9 cellular contexts compared by ENCODE assay signal in genomic region chr1:27435566-27436203, GRCh38. TPM values are rescaled to one million over a fixed set of nuclear protein-coding genes. Genes with fewer than 3 reads are reported as not detected.
DNase-seq lines count a peak whose midpoint lies in the region; ATAC-seq and TF ChIP-seq lines count a peak whose summit lies in the region.
"Had no signal": no experiment of that assay in that cellular context is flagged by ENCODE, and none has a peak within 500 bp of the region (broad histone marks: within the 10 kb centered on the region; RNA-seq: fewer than 3 reads in every experiment).

No MANE protein-coding gene starts in this region.

- BruUV-seq in OCI-LY7 (replicated peaks; lab: Mats Ljungman, UMichigan): no TSS peak

- H4K20me1 ChIP-seq in OCI-LY7 (ENCODE audit: insufficient read depth, low read length): 0 out of 2 replicates have a peak, but pooled peaks cover 7% of the 10 kb centered on the region

- TF ChIP-seq CTCF in OCI-LY7 (conservative IDR thresholded peaks at IDR 0.05; ENCODE audit: low read length) (no peak), endodermal cell (conservative IDR thresholded peaks at IDR 0.05) (no peak), progenitor cell of endocrine pancreas (IDR thresholded peaks at IDR 0.05; ENCODE audit: unreplicated experiment) (no peak)

- H3K9me3 Mint-ChIP-seq in endodermal cell (no peaks in the 10 kb centered on the region), progenitor cell of endocrine pancreas (ENCODE audit: low read depth) (no peaks in the 10 kb centered on the region)

- H3K27ac ChIP-seq in OCI-LY7 (ENCODE audit: low read depth, low read length, poor library complexity, severe bottlenecking) (peak overlapping the region; percentile 91), endodermal cell (ENCODE audit: low read depth, low read length) (no peak overlapping the region)

- H3K9ac ChIP-seq in endodermal cell (ENCODE audit: extremely low read depth, low read length, poor library complexity, severe bottlenecking): no peak overlapping the region

- intact Hi-C loops in OCI-LY7 (cut with micrococcal nuclease; ENCODE audit: unreplicated experiment): no loop called here

- H2AFZ ChIP-seq in OCI-LY7 (ENCODE audit: low read length): no peak overlapping the region

- H3K27me3 Mint-ChIP-seq in endodermal cell (ENCODE audit: insufficient read depth) (no peaks in the 10 kb centered on the region), progenitor cell of endocrine pancreas (no peaks in the 10 kb centered on the region)

- H3K27me3 ChIP-seq in endodermal cell (ENCODE audit: control insufficient read depth, insufficient read depth, low read length, poor library complexity, severe bottlenecking): no peaks in the 10 kb centered on the region

- no peaks in the 10 kb centered on the region for H3K9me2 ChIP-seq in OCI-LY7 (ENCODE audit: insufficient read depth, low read length)

- POLR2A ChIA-PET in OCI-LY7 (lab: Charles Lee): interaction anchor here (0.7 to 5.4 kb wide), 8 partner anchors 8 to 90 kb away, joined by 3 to 25 read pairs (median 4); no protein-coding TSS in a partner anchor

- H3K79me2 ChIP-seq in OCI-LY7 (ENCODE audit: insufficient read depth, low read depth, low read length): peaks cover 96% of the 10 kb centered on the region

- H3K4me3 ChIP-seq in OCI-LY7 (ENCODE audit: low read depth, low read length, poor library complexity, severe bottlenecking): peak overlapping the region; percentile 61
- H3K4me3 ChIP-seq in endodermal cell (ENCODE audit: low read length): no peak overlapping the region

- CTCF ChIA-PET in OCI-LY7 (lab: Charles Lee; ENCODE audit: unreplicated experiment): no interaction called here

- H3K27ac Mint-ChIP-seq in endodermal cell (peak overlapping the region; percentile 62), progenitor cell of endocrine pancreas (peak overlapping the region; percentile 49)

- ATAC-seq in HG03520 (IDR thresholded peaks at IDR 0.05; ENCODE audit: unreplicated experiment): no peak
- no peak for ATAC-seq in GM21723 (IDR thresholded peaks at IDR 0.05; ENCODE audit: unreplicated experiment)

- H3K36me3 Mint-ChIP-seq in endodermal cell (ENCODE audit: low read depth): peaks cover 7% of the 10 kb centered on the region
- no peaks in the 10 kb centered on the region for H3K36me3 Mint-ChIP-seq in progenitor cell of endocrine pancreas (ENCODE audit: insufficient read depth)

- peaks cover 100% of the 10 kb centered on the region for H3K4me1 ChIP-seq in OCI-LY7 (ENCODE audit: insufficient read depth, low read length, poor library complexity, severe bottlenecking)
- peaks cover 17% of the 10 kb centered on the region for H3K4me1 ChIP-seq in endodermal cell (ENCODE audit: control insufficient read depth, insufficient read depth, low read length)

- peak; percentile 89 for DNase-seq in GF-D8 (lab: John Stamatoyannopoulos, UW)
- DNase-seq in OCI-LY7 (ENCODE audit: low spot score): peak; percentile 78
- DNase-seq in endodermal cell: no peak
- no peak for DNase-seq in progenitor cell of endocrine pancreas (ENCODE audit: low spot score, unreplicated experiment)
- DNase-seq in NCI-H748 (lab: John Stamatoyannopoulos, UW; ENCODE audit: unreplicated experiment): no peak
- DNase-seq in stimulated activated naive CD4-positive, alpha-beta T cell treated with Interleukin-2 at 50 U/mL for 16 hours (lab: John Stamatoyannopoulos, UW): no peak

- H3K4me2 ChIP-seq in OCI-LY7 (ENCODE audit: low read length): peak overlapping the region; percentile 81

- WGBS in endodermal cell (ENCODE audit: insufficient coverage in 1 of 2, insufficient read length in 1 of 2), 2 experiments: 92% methylated on average over 2 of the region's 2 CpGs; no CpG with 5 or more reads in 1 of the 2 experiments

- H3K36me3 ChIP-seq in OCI-LY7 (ENCODE audit: insufficient read depth, low read length) (no peaks in the 10 kb centered on the region; the same call in 1 of the 2 replicates), endodermal cell (ENCODE audit: control insufficient read depth, insufficient read depth, low read length) (no peaks in the 10 kb centered on the region)

- H3K9me3 ChIP-seq in OCI-LY7 (ENCODE audit: low read length) (no peaks in the 10 kb centered on the region), endodermal cell (ENCODE audit: control insufficient read depth, low read length) (no peaks in the 10 kb centered on the region)

- no peak overlapping the region for H3K4me3 Mint-ChIP-seq in endodermal cell
- H3K4me3 Mint-ChIP-seq in progenitor cell of endocrine pancreas (ENCODE audit: low read depth): no peak overlapping the region

- H3K4me1 Mint-ChIP-seq in endodermal cell: peaks cover 49% of the 10 kb centered on the region
- peaks cover 27% of the 10 kb centered on the region for H3K4me1 Mint-ChIP-seq in progenitor cell of endocrine pancreas (ENCODE audit: low read depth)

RNA-seq across cellular contexts. Expression of gene GPR3, which starts 43.3 kb away (rescaled TPM):
- 0.21 and 0.32 TPM in 2 replicates for total RNA-seq in OCI-LY7 (2014; rRNA removed; shearing (Covaris generic))
- total RNA-seq in OCI-LY7 (2022): 0.22 and 0.25 TPM in 2 replicates
- 1 to 10 TPM; 3.5 to 4.1 TPM for total RNA-seq in endodermal cell
- 4.5 TPM for polyA plus RNA-seq in endodermal cell (2013, experiment 1 of 2)
- 4.5 TPM for polyA plus RNA-seq in endodermal cell (2013, experiment 2 of 2)
- 1.00 and 1.1 TPM in 2 replicates for total RNA-seq in progenitor cell of endocrine pancreas

RNA-seq across cellular contexts. Expression of gene CD164L2, which starts 52.6 kb away (rescaled TPM):
- total RNA-seq in OCI-LY7 (2014; rRNA removed; shearing (Covaris generic)): 0.13 TPM in 1 of 2 replicates, not detected in the other
- total RNA-seq in OCI-LY7 (2022): not detected in 2 replicates
- total RNA-seq in endodermal cell: 1 to 10 TPM; 1.6 to 1.8 TPM
- polyA plus RNA-seq in endodermal cell (2013, experiment 1 of 2): 1.4 TPM
- polyA plus RNA-seq in endodermal cell (2013, experiment 2 of 2): 0.83 TPM
- total RNA-seq in progenitor cell of endocrine pancreas: not detected in 2 replicates
- total RNA-seq: RPMI7951 had no signal

RNA-seq across cellular contexts. Expression of gene WASF2, which starts 54.3 kb away (rescaled TPM):
- total RNA-seq in OCI-LY7 (2014; rRNA removed; shearing (Covaris generic)): 25.1 and 26.9 TPM in 2 replicates
- total RNA-seq in OCI-LY7 (2022): 106 and 110 TPM in 2 replicates
- total RNA-seq in endodermal cell: 10 to 100 TPM; 90.0 to 98.8 TPM
- 67.7 TPM for polyA plus RNA-seq in endodermal cell (2013, experiment 1 of 2)
- polyA plus RNA-seq in endodermal cell (2013, experiment 2 of 2): 64.0 TPM
- 74.6 and 76.9 TPM in 2 replicates for total RNA-seq in progenitor cell of endocrine pancreas

Comparison
In these comparisons a context has a peak if more than half of its experiments do, and no peak if none do; other contexts are left out.
1. DNase-seq: peak in GF-D8 (single experiment) and OCI-LY7 (single experiment); none in endodermal cell (single experiment), progenitor cell of endocrine pancreas (single experiment), NCI-H748 (single experiment) and stimulated activated naive CD4-positive, alpha-beta T cell treated with Interleukin-2 at 50 U/mL for 16 hours (single experiment).